In the genomic region with DNA sequence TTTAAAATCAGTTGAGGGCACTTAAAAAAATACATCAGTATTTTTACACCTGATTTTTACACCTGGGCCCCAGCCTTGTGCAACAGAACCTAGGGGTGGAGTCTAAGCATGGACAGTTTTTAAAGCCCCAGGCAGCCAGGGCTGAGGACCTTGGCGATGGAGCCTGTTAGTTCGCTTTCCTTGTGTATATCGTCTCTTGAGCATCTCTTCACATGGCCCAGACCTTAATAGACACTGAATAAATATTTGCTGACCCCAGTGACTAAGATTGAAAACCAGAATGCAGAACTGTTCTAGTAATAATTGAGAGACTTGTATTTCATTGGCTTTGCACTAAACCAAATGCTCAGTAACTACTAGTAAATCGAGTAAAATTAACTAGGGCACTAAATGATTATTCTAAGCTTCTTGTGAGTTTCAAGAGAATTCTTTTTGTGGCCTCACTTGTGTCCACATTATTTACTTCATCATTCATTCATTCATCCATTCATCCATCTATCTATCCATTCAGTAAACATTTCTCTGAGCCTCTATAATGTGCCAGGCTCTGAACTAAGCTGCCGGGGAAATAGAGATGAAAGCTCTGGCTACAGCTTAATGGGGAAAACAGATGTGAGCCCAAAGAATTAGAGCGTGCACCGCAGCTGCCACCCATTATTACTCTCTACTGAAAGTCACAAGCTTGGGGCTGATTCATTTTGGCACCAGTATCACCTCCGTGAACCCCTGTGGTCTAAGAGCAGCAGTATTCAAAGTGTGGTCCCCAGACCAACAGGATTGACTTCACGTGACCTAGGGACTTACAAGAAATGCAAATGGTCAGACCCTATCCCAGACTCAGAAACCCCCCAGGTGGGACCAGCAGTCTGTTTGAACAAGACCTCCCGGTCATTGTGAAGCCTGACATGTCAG, we compare ENCODE assay signal across 9 cellular contexts. TPM values are rescaled to one million over a fixed set of nuclear protein-coding genes. Genes with fewer than 3 reads are reported as not detected.
DNase-seq lines count a peak whose midpoint lies in the region; ATAC-seq and TF ChIP-seq lines count a peak whose summit lies in the region.
"Had no signal": no experiment of that assay in that cellular context is flagged by ENCODE, and none has a peak within 500 bp of the region (broad histone marks: within the 10 kb centered on the region; RNA-seq: fewer than 3 reads in every experiment).

No MANE protein-coding gene starts in this region.

- no peaks in the 10 kb centered on the region for H3K36me3 Mint-ChIP-seq in activated T-helper 2 cell treated with anti-CD3 and anti-CD28 coated beads, Interferon-gamma antibody, Interleukin-2, Interleukin-4, amounts not matched to agents 10 μg/mL and 5 μg/mL and 100 μg/mL, durations not matched to agents 14 hours and 24 hours and 36 hours (ENCODE audit: low read depth)

- peaks cover 6% of the 10 kb centered on the region for H3K27me3 Mint-ChIP-seq in activated T-helper 2 cell treated with anti-CD3 and anti-CD28 coated beads, Interferon-gamma antibody, Interleukin-2, Interleukin-4, amounts not matched to agents 10 μg/mL and 5 μg/mL and 100 μg/mL, durations not matched to agents 14 hours and 24 hours and 36 hours (ENCODE audit: low read depth)

- intact Hi-C loops in activated T-helper 2 cell treated with anti-CD3 and anti-CD28 coated beads, Interferon-gamma antibody, Interleukin-2, Interleukin-4, amounts not matched to agents 10 μg/mL and 5 μg/mL and 100 μg/mL, durations not matched to agents 14 hours and 24 hours and 36 hours (cut with micrococcal nuclease): loop anchor here (5.0 kb wide), 1 partner anchor 91 kb away; no protein-coding TSS in a partner anchor
- intact Hi-C loops in stomach (cut with DNase I; ENCODE audit: low total_unique reads): no loop called here

- DNase-seq in AG04450 (ENCODE audit: low read depth, low spot score) (no peak), stomach (no peak), globus pallidus (ENCODE audit: low spot score) (no peak), BE2C (no peak), kidney glomerular epithelial cell (lab: John Stamatoyannopoulos, UW) (no peak)
- DNase-seq in activated T-helper 2 cell treated with anti-CD3 and anti-CD28 coated beads, Interferon-gamma antibody, Interleukin-2, Interleukin-4, amounts not matched to agents 10 μg/mL and 5 μg/mL and 100 μg/mL, durations not matched to agents 14 hours and 24 hours and 36 hours (ENCODE audit: low spot score): peak; percentile 13

- H3K4me1 Mint-ChIP-seq in activated T-helper 2 cell treated with anti-CD3 and anti-CD28 coated beads, Interferon-gamma antibody, Interleukin-2, Interleukin-4, amounts not matched to agents 10 μg/mL and 5 μg/mL and 100 μg/mL, durations not matched to agents 14 hours and 24 hours and 36 hours (ENCODE audit: low read depth): peaks cover 17% of the 10 kb centered on the region

- CTCF ChIA-PET in AG04450 (lab: Charles Lee): no interaction called here

- H3K4me3 Mint-ChIP-seq in activated T-helper 2 cell treated with anti-CD3 and anti-CD28 coated beads, Interferon-gamma antibody, Interleukin-2, Interleukin-4, amounts not matched to agents 10 μg/mL and 5 μg/mL and 100 μg/mL, durations not matched to agents 14 hours and 24 hours and 36 hours (ENCODE audit: low read depth): no peak overlapping the region

- no peak for TF ChIP-seq POLR2A in stomach (IDR thresholded peaks at IDR 0.05)

- TF ChIP-seq EP300 in stomach (IDR thresholded peaks at IDR 0.05): no peak

- H3K36me3 ChIP-seq in stomach (no peaks in the 10 kb centered on the region), BE2C (no peaks in the 10 kb centered on the region)
- H3K36me3 ChIP-seq: thoracic aorta had no signal

- no peak overlapping the region for H3K27ac Mint-ChIP-seq in activated T-helper 2 cell treated with anti-CD3 and anti-CD28 coated beads, Interferon-gamma antibody, Interleukin-2, Interleukin-4, amounts not matched to agents 10 μg/mL and 5 μg/mL and 100 μg/mL, durations not matched to agents 14 hours and 24 hours and 36 hours

- H3K9me3 Mint-ChIP-seq in activated T-helper 2 cell treated with anti-CD3 and anti-CD28 coated beads, Interferon-gamma antibody, Interleukin-2, Interleukin-4, amounts not matched to agents 10 μg/mL and 5 μg/mL and 100 μg/mL, durations not matched to agents 14 hours and 24 hours and 36 hours: no peaks in the 10 kb centered on the region

- H3K4me1 ChIP-seq in stomach: peaks cover 0 to 3% (median 0%) of the 10 kb centered on the region in 4 donors
- no peaks in the 10 kb centered on the region for H3K4me1 ChIP-seq in BE2C

- H3K27ac ChIP-seq in AG04450 (ENCODE audit: low read depth, low read length): peak overlapping the region; percentile 92
- no peak overlapping the region for H3K27ac ChIP-seq in stomach
- H3K27ac ChIP-seq: thoracic aorta had no signal

- 62 to 65% (median 64%) methylated on average over 10 of the region's 10 CpGs for WGBS in stomach, 5 donors

- POLR2A ChIA-PET in AG04450 (lab: Yijun Ruan, JAX): no interaction called here

- H3K4me3 ChIP-seq in AG04450 (ENCODE audit: low read depth, low read length): no peak overlapping the region
- H3K4me3 ChIP-seq in stomach: no peak overlapping the region
- H3K4me3 ChIP-seq in BE2C (ENCODE audit: low read depth, low read length): no peak overlapping the region
- H3K4me3 ChIP-seq: thoracic aorta had no signal

- no peaks in the 10 kb centered on the region for H3K9me3 ChIP-seq in AG04450 (ENCODE audit: control insufficient read depth, insufficient read depth, low read length)
- H3K9me3 ChIP-seq in stomach: no peaks in the 10 kb centered on the region
- H3K9me3 ChIP-seq in BE2C: no peaks in the 10 kb centered on the region
- H3K9me3 ChIP-seq: thoracic aorta had no signal

- ATAC-seq in GM18868 (IDR thresholded peaks at IDR 0.05; ENCODE audit: unreplicated experiment) (peak; percentile 69), HG02973 (IDR thresholded peaks at IDR 0.05; ENCODE audit: unreplicated experiment) (peak; percentile 73)

- TF ChIP-seq CTCF in AG04450 (IDR thresholded peaks at IDR 0.05; ENCODE audit: low read depth, low read length) (no peak), stomach (IDR thresholded peaks at IDR 0.05) (no peak), BE2C (IDR thresholded peaks at IDR 0.05; ENCODE audit: low read depth, low read length) (no peak)

- H3K27me3 ChIP-seq in AG04450 (ENCODE audit: control insufficient read depth, insufficient read depth, low read length) (no peaks in the 10 kb centered on the region), stomach (no peaks in the 10 kb centered on the region), BE2C (no peaks in the 10 kb centered on the region)

RNA-seq across cellular contexts. Expression of a gene that starts 30.7 kb away (rescaled TPM):
- 4.4 and 4.6 TPM in 2 replicates for polyA plus RNA-seq in AG04450 (2011; rRNA removed)
- 3.6 and 4.0 TPM in 2 replicates for polyA minus RNA-seq in AG04450 (2011; rRNA and poly(A)+ RNA removed)
- 11.4 and 12.5 TPM in 2 replicates for total RNA-seq in activated T-helper 2 cell treated with anti-CD3 and anti-CD28 coated beads, Interferon-gamma antibody, Interleukin-2, Interleukin-4, amounts not matched to agents 10 μg/mL and 5 μg/mL and 100 μg/mL, durations not matched to agents 14 hours and 24 hours and 36 hours
- 10 to 100 TPM in 1 of 5 donors, 1 to 10 TPM in 4; 2.0 to 11.6 (median 2.9) TPM for total RNA-seq in stomach
- 1 to 10 TPM; 1.5 to 3.4 (median 2.6) TPM for polyA plus RNA-seq in stomach
- polyA plus RNA-seq in BE2C (2012; ENCODE audit: insufficient read depth, insufficient read length, low read depth): 49.6 TPM
